ENCODE assay signal across 15 cellular contexts in genomic region chr11:115606223-115607220, GRCh38.
DNase-seq lines count a peak whose midpoint lies in the region; ATAC-seq, FAIRE-seq and TF ChIP-seq lines count a peak whose summit lies in the region.
"Had no signal": no experiment of that assay in that cellular context is flagged by ENCODE, and none has a peak within 500 bp of the region (broad histone marks: within the 10 kb centered on the region; RNA-seq: fewer than 3 reads in every experiment).

No MANE protein-coding gene starts in this region.

- H3K27ac ChIP-seq in body of pancreas = peak overlapping the region in 1 of 4 donors; percentile 10
- H3K27ac ChIP-seq: SK-N-MC had no signal

- TF ChIP-seq CTCF in body of pancreas (IDR thresholded peaks at IDR 0.05) = no peak
- no peak for TF ChIP-seq CTCF in D721Med (IDR thresholded peaks at IDR 0.05; ENCODE audit: insufficient read depth, missing control alignments)

- H3K27me3 ChIP-seq in body of pancreas = no peaks in the 10 kb centered on the region

- H3K9me3 ChIP-seq in body of pancreas = no peaks in the 10 kb centered on the region

- ATAC-seq in body of pancreas = no peak
- ATAC-seq in GM19397 (IDR thresholded peaks at IDR 0.05; ENCODE audit: unreplicated experiment) = no peak

- H3K4me1 ChIP-seq in body of pancreas = peaks cover 6% of the 10 kb centered on the region

- H3K4me3 ChIP-seq in body of pancreas = no peak overlapping the region
- H3K4me3 ChIP-seq: SK-N-MC had no signal

- 31 to 36% methylated on average over 17 of the region's 17 CpGs for WGBS in body of pancreas, 2 donors

- no peak for FAIRE-seq in D721Med (lab: Jason Lieb, UNC)

- TF ChIP-seq POLR2A in body of pancreas (IDR thresholded peaks at IDR 0.05) = no peak

- DNase-seq in SHP77 (lab: John Stamatoyannopoulos, UW) (peak; percentile 14 to 15), SHP77 treated with DMSO at 0.1 percent for 48 hours (lab: John Stamatoyannopoulos, UW) (no peak), body of pancreas (peak; percentile 40 to 60 (median 57)), left kidney (ENCODE audit: low read depth, low spot score) (peak; percentile 50), T-helper 1 cell (no peak), D721Med (ENCODE audit: insufficient read length, low spot score) (no peak), NCI-H146 treated with DMSO at 0.1 percent for 48 hours (lab: John Stamatoyannopoulos, UW; ENCODE audit: unreplicated experiment) (no peak)
- DNase-seq: activated CD4-positive, alpha-beta T cell treated with anti-CD3 and anti-CD28 coated beads, Interleukin-2, amount 50 U/mL, for 48 hours; activated naive CD4-positive, alpha-beta T cell treated with anti-CD3 and anti-CD28 coated beads for 36 hours; DND-41; effector CD4-positive, alpha-beta T cell; Karpas-422; NCI-H526 had no signal

- H3K36me3 ChIP-seq in body of pancreas (replicated peaks in 1 of 2; ENCODE audit: insufficient read depth in 1 of 2, low read depth in 2 of 2) = no peaks in the 10 kb centered on the region

- intact Hi-C loops in body of pancreas (cut with DNase I) = no loop called here

Comparison
In these comparisons a context has a peak if more than half of its experiments do, and no peak if none do; other contexts are left out.
1. DNase-seq: peak in SHP77 (2 of 2), body of pancreas (4 of 4) and left kidney (single experiment); none in SHP77 treated with DMSO at 0.1 percent for 48 hours (single experiment), T-helper 1 cell (0 of 5), D721Med (single experiment) and NCI-H146 treated with DMSO at 0.1 percent for 48 hours (single experiment).